In the genomic region with DNA sequence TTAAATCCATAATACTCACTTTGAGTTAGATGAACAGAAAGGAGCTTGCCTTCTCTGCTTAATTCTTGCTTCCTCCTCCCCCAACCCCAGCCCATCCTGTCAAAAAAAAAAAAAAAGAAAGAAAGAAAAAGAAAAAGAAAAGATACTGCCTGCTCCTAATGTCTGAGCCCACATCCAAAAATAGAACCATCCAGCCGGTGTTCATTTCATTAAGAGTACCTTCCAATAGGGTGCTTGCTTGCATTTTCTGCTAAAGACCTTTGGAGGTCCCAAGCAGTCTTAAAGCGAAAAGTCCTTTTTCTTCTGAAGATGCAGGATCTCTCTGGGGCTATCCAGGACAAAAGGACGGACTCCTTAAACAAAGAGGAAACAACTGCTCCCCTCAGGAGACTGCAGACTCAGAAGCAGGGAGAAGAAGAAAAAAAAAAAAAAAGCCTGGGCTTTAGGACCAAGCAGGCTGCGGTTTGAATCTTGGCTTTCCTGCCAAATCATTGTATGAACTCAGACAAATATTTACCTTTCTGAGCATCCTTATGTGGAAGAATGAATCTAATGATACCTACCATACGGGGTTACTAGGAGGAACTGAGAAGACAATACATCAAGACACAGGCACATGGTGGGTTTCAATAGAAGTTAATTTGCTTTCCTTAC, we compare ENCODE assay signal across 12 cellular contexts.
DNase-seq lines count a peak whose midpoint lies in the region; ATAC-seq and TF ChIP-seq lines count a peak whose summit lies in the region.
"Had no signal": no experiment of that assay in that cellular context is flagged by ENCODE, and none has a peak within 500 bp of the region (broad histone marks: within the 10 kb centered on the region; RNA-seq: fewer than 3 reads in every experiment).

No MANE protein-coding gene starts in this region.

- H3K4me3 ChIP-seq in fibroblast of mammary gland (ENCODE audit: control insufficient read depth, low read depth, low read length): no peak overlapping the region

- DNase-seq in H4 (ENCODE audit: low spot score) (peak; percentile 60), NCI-H226 (peak; percentile 35), fibroblast of mammary gland (ENCODE audit: low read depth) (peak; percentile 45), sciatic nerve (ENCODE audit: low spot score) (no peak), T-helper 9 cell (no peak)
- DNase-seq: activated CD4-positive, alpha-beta T cell treated with anti-CD3 and anti-CD28 coated beads, Interleukin-2, amount 10 ng/mL, durations not matched to agents 7 days and 5 days; activated effector memory CD4-positive, alpha-beta T cell treated with anti-CD3 and anti-CD28 coated beads, Interleukin-2, amount 50 U/mL, for 16 hours; stimulated activated CD4-positive, alpha-beta T cell treated with anti-CD3 and anti-CD28 coated beads, Interleukin-1b, Interleukin-23, amount 100 ng/mL, for 48 hours; stimulated activated naive B cell treated with anti-CD40 and anti-IgM and Interleukin-4, amounts not matched to agents 10 μg/mL and 1 μg/mL and 100 μg/mL, for 72 hours had no signal

- intact Hi-C loops in sciatic nerve (cut with DNase I): no loop called here

- TF ChIP-seq CTCF in fibroblast of mammary gland (conservative IDR thresholded peaks at IDR 0.05; ENCODE audit: control insufficient read depth, insufficient read depth, low read depth, low read length): no peak

- ATAC-seq in sciatic nerve: peak; percentile 47
- no peak for ATAC-seq in HG03025 (IDR thresholded peaks at IDR 0.05; ENCODE audit: low FRiP score, unreplicated experiment)
- no peak for ATAC-seq in HG03139 (IDR thresholded peaks at IDR 0.05; ENCODE audit: unreplicated experiment)
- no peak for ATAC-seq in GM18517 (IDR thresholded peaks at IDR 0.05; ENCODE audit: unreplicated experiment)
- ATAC-seq: stimulated activated naive B cell treated with anti-CD40 and anti-IgM and Interleukin-4, amounts not matched to agents 10 μg/mL and 1 μg/mL and 100 μg/mL, for 72 hours had no signal

Comparison
In these comparisons a context has a peak if more than half of its experiments do, and no peak if none do; other contexts are left out.
1. DNase-seq: peak in H4 (single experiment), NCI-H226 (single experiment) and fibroblast of mammary gland (single experiment); none in sciatic nerve (single experiment) and T-helper 9 cell (single experiment).